In genomic region chr16:68338326-68339119, GRCh38 we compare ENCODE assay signal across 17 cellular contexts. TPM values are rescaled to one million over a fixed set of nuclear protein-coding genes. Genes with fewer than 3 reads are reported as not detected.
DNase-seq lines count a peak whose midpoint lies in the region; ATAC-seq and TF ChIP-seq lines count a peak whose summit lies in the region.
"Had no signal": no experiment of that assay in that cellular context is flagged by ENCODE, and none has a peak within 500 bp of the region (broad histone marks: within the 10 kb centered on the region; RNA-seq: fewer than 3 reads in every experiment).

No MANE protein-coding gene starts in this region.

- no peak for DNase-seq in activated CD8-positive, alpha-beta T cell treated with anti-CD3 and anti-CD28 coated beads, Interleukin-2, amount 10 ng/mL, durations not matched to agents 7 days and 5 days
- DNase-seq in activated CD8-positive, alpha-beta T cell treated with anti-CD3 and anti-CD28 coated beads for 36 hours, result no peak
- no peak for DNase-seq in endothelial cell (ENCODE audit: low spot score)
- DNase-seq in spleen, result peak; percentile 50
- DNase-seq in coronary artery (ENCODE audit: low spot score), result no peak
- no peak for DNase-seq in NCI-H1436 (lab: John Stamatoyannopoulos, UW)
- DNase-seq: 8988T; AML-193; C1 segment of cervical spinal cord; Calu3; CD4-positive, alpha-beta T cell; DMS 273 treated with DMSO at 0.1 percent for 48 hours; HFFc6; IMR-90 had no signal

- no peak overlapping the region for H3K4me3 ChIP-seq in HEK293 (ENCODE audit: low read depth, low read length)
- H3K4me3 ChIP-seq in spleen, result no peak overlapping the region
- no peak overlapping the region for H3K4me3 ChIP-seq in coronary artery
- H3K4me3 ChIP-seq: HAP-1 had no signal

- H3K9me3 Mint-ChIP-seq in activated CD8-positive, alpha-beta T cell treated with anti-CD3 and anti-CD28 coated beads, Interleukin-2, amount 10 ng/mL, durations not matched to agents 7 days and 5 days (ENCODE audit: insufficient read depth), result no peaks in the 10 kb centered on the region
- H3K9me3 Mint-ChIP-seq in activated CD8-positive, alpha-beta T cell treated with anti-CD3 and anti-CD28 coated beads for 36 hours, result no peaks in the 10 kb centered on the region
- H3K9me3 Mint-ChIP-seq in endothelial cell (ENCODE audit: unreplicated experiment), result no peaks in the 10 kb centered on the region
- H3K9me3 Mint-ChIP-seq: CD4-positive, alpha-beta T cell; HFFc6 had no signal

- peaks cover 10 to 85% of the 10 kb centered on the region in 2 experiments; a peak in 2 of 3 replicates for H3K36me3 ChIP-seq in HEK293 (ENCODE audit: control insufficient read depth in 2 of 2, insufficient read depth in 1 of 2, low read length in 2 of 2)
- H3K36me3 ChIP-seq in spleen, result peaks cover 0 to 95% (median 61%) of the 10 kb centered on the region in 6 donors

- H3K27me3 ChIP-seq in spleen (replicated peaks in 1 of 7), result no peaks in the 10 kb centered on the region

- CTCF ChIA-PET in activated CD8-positive, alpha-beta T cell treated with anti-CD3 and anti-CD28 coated beads, Interleukin-2, amount 10 ng/mL, durations not matched to agents 7 days and 5 days (lab: Charles Lee), result interaction anchor here (1.3 to 3.7 kb wide), 4 partner anchors 10 to 77 kb away, joined by 4 to 16 read pairs (median 6); partner anchors contain the start of gene SLC7A6
- CTCF ChIA-PET in activated CD8-positive, alpha-beta T cell treated with anti-CD3 and anti-CD28 coated beads for 36 hours (lab: Charles Lee), result interaction anchor here (4.6 to 11.4 kb wide), 2 partner anchors 10 to 76 kb away, joined by 23 to 102 read pairs; partner anchors contain the start of gene SLC7A6
- CTCF ChIA-PET in HEK293 (lab: Yijun Ruan, JAX), result interaction anchor here (0.7 to 1.6 kb wide), 4 partner anchors 74 to 269 kb away, joined by 3 to 7 read pairs (median 4); partner anchors contain the start of gene SLC7A6

- TF ChIP-seq POLR2A in spleen (IDR thresholded peaks at IDR 0.05), result no peak

- H3K4me1 Mint-ChIP-seq in activated CD8-positive, alpha-beta T cell treated with anti-CD3 and anti-CD28 coated beads, Interleukin-2, amount 10 ng/mL, durations not matched to agents 7 days and 5 days (ENCODE audit: low read depth), result peaks cover 4% of the 10 kb centered on the region
- no peaks in the 10 kb centered on the region for H3K4me1 Mint-ChIP-seq in activated CD8-positive, alpha-beta T cell treated with anti-CD3 and anti-CD28 coated beads for 36 hours (ENCODE audit: low read depth)
- peaks cover 15% of the 10 kb centered on the region for H3K4me1 Mint-ChIP-seq in endothelial cell (ENCODE audit: unreplicated experiment)

- H3K27ac ChIP-seq in HEK293 (ENCODE audit: extremely low read depth, low read depth, low read length) (no peak overlapping the region), spleen (no peak overlapping the region), coronary artery (no peak overlapping the region)

- H3K27me3 Mint-ChIP-seq in activated CD8-positive, alpha-beta T cell treated with anti-CD3 and anti-CD28 coated beads, Interleukin-2, amount 10 ng/mL, durations not matched to agents 7 days and 5 days (ENCODE audit: low read depth), result no peaks in the 10 kb centered on the region
- H3K27me3 Mint-ChIP-seq in activated CD8-positive, alpha-beta T cell treated with anti-CD3 and anti-CD28 coated beads for 36 hours, result no peaks in the 10 kb centered on the region
- no peaks in the 10 kb centered on the region for H3K27me3 Mint-ChIP-seq in endothelial cell (ENCODE audit: unreplicated experiment)
- H3K27me3 Mint-ChIP-seq: CD4-positive, alpha-beta T cell had no signal

- no peak overlapping the region for H3K4me3 Mint-ChIP-seq in activated CD8-positive, alpha-beta T cell treated with anti-CD3 and anti-CD28 coated beads, Interleukin-2, amount 10 ng/mL, durations not matched to agents 7 days and 5 days
- no peak overlapping the region for H3K4me3 Mint-ChIP-seq in activated CD8-positive, alpha-beta T cell treated with anti-CD3 and anti-CD28 coated beads for 36 hours
- H3K4me3 Mint-ChIP-seq in endothelial cell (ENCODE audit: unreplicated experiment), result peak overlapping the region; percentile 29
- H3K4me3 Mint-ChIP-seq: CD4-positive, alpha-beta T cell; HFFc6 had no signal

- intact Hi-C loops in activated CD8-positive, alpha-beta T cell treated with anti-CD3 and anti-CD28 coated beads for 36 hours (cut with micrococcal nuclease), result no loop called here
- intact Hi-C loops in spleen (cut with DNase I; ENCODE audit: low total_unique reads), result no loop called here

- H3K27ac Mint-ChIP-seq in activated CD8-positive, alpha-beta T cell treated with anti-CD3 and anti-CD28 coated beads, Interleukin-2, amount 10 ng/mL, durations not matched to agents 7 days and 5 days, result peak overlapping the region; percentile 31
- no peak overlapping the region for H3K27ac Mint-ChIP-seq in activated CD8-positive, alpha-beta T cell treated with anti-CD3 and anti-CD28 coated beads for 36 hours
- H3K27ac Mint-ChIP-seq in endothelial cell (ENCODE audit: unreplicated experiment), result peak overlapping the region; percentile 81
- H3K27ac Mint-ChIP-seq: CD4-positive, alpha-beta T cell; HFFc6 had no signal

- ATAC-seq in activated CD8-positive, alpha-beta T cell treated with anti-CD3 and anti-CD28 coated beads, Interleukin-2, amount 10 ng/mL, durations not matched to agents 7 days and 5 days, result no peak
- ATAC-seq in activated CD8-positive, alpha-beta T cell treated with anti-CD3 and anti-CD28 coated beads for 36 hours, result no peak
- no peak for ATAC-seq in HG02571 (IDR thresholded peaks at IDR 0.05; ENCODE audit: unreplicated experiment)

- H3K9me3 ChIP-seq in HEK293 (ENCODE audit: control insufficient read depth, insufficient read depth, low read depth, low read length) (no peaks in the 10 kb centered on the region), spleen (no peaks in the 10 kb centered on the region)
- H3K9me3 ChIP-seq: HAP-1 had no signal

- peaks cover 72% of the 10 kb centered on the region for H3K36me3 Mint-ChIP-seq in activated CD8-positive, alpha-beta T cell treated with anti-CD3 and anti-CD28 coated beads, Interleukin-2, amount 10 ng/mL, durations not matched to agents 7 days and 5 days (ENCODE audit: low read depth)
- H3K36me3 Mint-ChIP-seq in activated CD8-positive, alpha-beta T cell treated with anti-CD3 and anti-CD28 coated beads for 36 hours (ENCODE audit: low read depth), result peaks cover 58% of the 10 kb centered on the region
- peaks cover 39% of the 10 kb centered on the region for H3K36me3 Mint-ChIP-seq in endothelial cell (ENCODE audit: low read depth, unreplicated experiment)

- H3K4me1 ChIP-seq in HEK293 (ENCODE audit: control insufficient read depth, insufficient read depth, low read length) (no peaks in the 10 kb centered on the region), spleen (peaks cover 0 to 9% (median under 1%) of the 10 kb centered on the region in 6 donors)

- 92 to 95% (median 93%) methylated on average over 15 to 16 of the region's 16 CpGs for WGBS in spleen, 5 donors

- no peak for TF ChIP-seq CTCF in activated CD8-positive, alpha-beta T cell treated with anti-CD3 and anti-CD28 coated beads for 36 hours (IDR thresholded peaks at IDR 0.05)
- no peak for TF ChIP-seq CTCF in HEK293 (tag by site-specific recombination; IDR thresholded peaks at IDR 0.05)
- TF ChIP-seq CTCF in endothelial cell (IDR thresholded peaks at IDR 0.05; ENCODE audit: unreplicated experiment), result no peak
- TF ChIP-seq CTCF in spleen (IDR thresholded peaks at IDR 0.05 in 8 of 11, conservative IDR thresholded peaks at IDR 0.05 in 3 of 11), result no peak
- TF ChIP-seq CTCF in coronary artery (IDR thresholded peaks at IDR 0.05), result no peak

- POLR2A ChIA-PET in activated CD8-positive, alpha-beta T cell treated with anti-CD3 and anti-CD28 coated beads, Interleukin-2, amount 10 ng/mL, durations not matched to agents 7 days and 5 days (lab: Charles Lee), result interaction anchor here (0.6 to 1.2 kb wide), 2 partner anchors 9 to 39 kb away, joined by 3 read pairs; no protein-coding TSS in a partner anchor
- POLR2A ChIA-PET in activated CD8-positive, alpha-beta T cell treated with anti-CD3 and anti-CD28 coated beads for 36 hours (lab: Charles Lee), result interaction anchor here (0.8 kb wide), 1 partner anchor 11 kb away, joined by 4 read pairs; no protein-coding TSS in a partner anchor
- POLR2A ChIA-PET in HEK293 (lab: Yijun Ruan, JAX), result interaction anchor here (1.8 kb wide), 1 partner anchor 28 kb away, joined by 6 read pairs; the partner anchor contains the start of genes PRMT7 and SLC7A6OS

TF ChIP-seq in HEK293, 187 proteins besides CTCF, POLR2A, EP300 and RAD21 (continues in another document):
- TF ChIP-seq ZBTB48 (tag by site-specific recombination; IDR thresholded peaks at IDR 0.05), result no peak

RNA-seq across cellular contexts. Expression of gene PRMT7, which starts 27.7 kb away (rescaled TPM):
- 10 to 100 TPM; 70.4 to 73.2 TPM for total RNA-seq in activated CD8-positive, alpha-beta T cell treated with anti-CD3 and anti-CD28 coated beads, Interleukin-2, amount 10 ng/mL, durations not matched to agents 7 days and 5 days
- 10 to 100 TPM; 67.4 to 78.4 TPM for total RNA-seq in activated CD8-positive, alpha-beta T cell treated with anti-CD3 and anti-CD28 coated beads for 36 hours
- total RNA-seq in endothelial cell (ENCODE audit: unreplicated experiment), result 42.8 TPM
- 10 to 100 TPM; 31.9 to 66.4 (median 42.8) TPM for total RNA-seq in spleen
- polyA plus RNA-seq in spleen, result 10 to 100 TPM; 25.0 to 48.2 (median 40.5) TPM

RNA-seq across cellular contexts. Expression of gene SLC7A6OS, which starts 27.8 kb away (rescaled TPM):
- total RNA-seq in activated CD8-positive, alpha-beta T cell treated with anti-CD3 and anti-CD28 coated beads, Interleukin-2, amount 10 ng/mL, durations not matched to agents 7 days and 5 days, result 10 to 100 TPM; 26.3 to 30.7 TPM
- total RNA-seq in activated CD8-positive, alpha-beta T cell treated with anti-CD3 and anti-CD28 coated beads for 36 hours, result 10 to 100 TPM; 20.2 to 23.1 TPM
- total RNA-seq in endothelial cell (ENCODE audit: unreplicated experiment) (20.0 TPM), spleen (10 to 100 TPM; 17.6 to 30.6 (median 26.6) TPM)
- polyA plus RNA-seq in spleen, result 10 to 100 TPM in 1 of 3 donors, 1 to 10 TPM in 2; 7.5 to 10.6 (median 8.5) TPM
